ENCODE assay signal across 25 cellular contexts in genomic region chr6:137475103-137475502, GRCh38. TPM values are rescaled to one million over a fixed set of nuclear protein-coding genes. Genes with fewer than 3 reads are reported as not detected.
DNase-seq lines count a peak whose midpoint lies in the region; FAIRE-seq and TF ChIP-seq lines count a peak whose summit lies in the region.
"Had no signal": no experiment of that assay in that cellular context is flagged by ENCODE, and none has a peak within 500 bp of the region (broad histone marks: within the 10 kb centered on the region; RNA-seq: fewer than 3 reads in every experiment).

No MANE protein-coding gene starts in this region.

- H3K27ac ChIP-seq in keratinocyte (ENCODE audit: control insufficient read depth, insufficient read depth, low read length) = no peak overlapping the region
- H3K27ac ChIP-seq: BLaER1, colonic mucosa, KMS-11, ovary, SJCRH30, skin epidermis had no signal

- TF ChIP-seq CTCF in D721Med (IDR thresholded peaks at IDR 0.05; ENCODE audit: insufficient read depth, missing control alignments) (peak; percentile 0), keratinocyte (optimal IDR thresholded peaks at IDR 0.05 in 1 of 3, IDR thresholded peaks at IDR 0.05 in 1 of 3, conservative IDR thresholded peaks at IDR 0.05 in 1 of 3; ENCODE audit: extremely low read depth in 1 of 3, insufficient read depth in 2 of 3, low read length in 3 of 3) (peak in 2 of 3 experiments; percentile 2 to 8)

- no peak for DNase-seq in D721Med (ENCODE audit: insufficient read length, low spot score)
- peak; percentile 24 for DNase-seq in HEK293T (ENCODE audit: extremely low spot score)
- DNase-seq in SK-MEL-5 (ENCODE audit: low read depth, low spot score) = peak; percentile 33
- no peak for DNase-seq in keratinocyte (ENCODE audit: low read depth, low spot score)
- no peak for DNase-seq in retina
- DNase-seq in cerebellum (ENCODE audit: low spot score) = no peak
- no peak for DNase-seq in pons (ENCODE audit: low spot score)
- DNase-seq in HAP-1 (ENCODE audit: low spot score in 2 of 2) = no peak
- DNase-seq: activated CD4-positive, alpha-beta T cell treated with anti-CD3 and anti-CD28 coated beads for 48 hours; colonic mucosa; DMS 273 treated with DMSO at 0.1 percent for 48 hours; foreskin fibroblast; naive B cell; NCI-H1105; NCI-H2107; NCI-H524; ovary; SJCRH30; stimulated activated CD4-positive, alpha-beta T cell treated with anti-CD3 and anti-CD28 coated beads, Interleukin-4, amount 100 ng/mL, for 24 hours had no signal

- H3K36me3 ChIP-seq in keratinocyte (ENCODE audit: control insufficient read depth in 2 of 2, extremely low read depth in 1 of 2, insufficient read depth in 2 of 2, low read length in 2 of 2) (no peaks in the 10 kb centered on the region), HAP-1 (replicated peaks) (no peaks in the 10 kb centered on the region)
- H3K36me3 ChIP-seq: BLaER1, colonic mucosa, ovary, SJCRH30 had no signal

- H3K79me2 ChIP-seq in keratinocyte (ENCODE audit: control insufficient read depth, insufficient read depth, low read length) = no peaks in the 10 kb centered on the region

- H3K4me3 ChIP-seq in keratinocyte (ENCODE audit: control insufficient read depth in 2 of 3, extremely low read depth in 1 of 3, insufficient read depth in 2 of 3, low read depth in 1 of 3, low read length in 3 of 3) (no peak overlapping the region), HAP-1 (no peak overlapping the region)
- H3K4me3 ChIP-seq: BLaER1, colonic mucosa, ovary, SJCRH30, skin epidermis had no signal

- H3K4me1 ChIP-seq in keratinocyte (ENCODE audit: control insufficient read depth, extremely low read depth, insufficient read depth, low read length) (no peaks in the 10 kb centered on the region), HAP-1 (peaks cover 20% of the 10 kb centered on the region)
- H3K4me1 ChIP-seq: BLaER1, colonic mucosa, SJCRH30 had no signal

- H3K9ac ChIP-seq in keratinocyte (ENCODE audit: control insufficient read depth, extremely low read depth, insufficient read depth, low read length) = no peak overlapping the region
- H3K9ac ChIP-seq: BLaER1, KMS-11 had no signal

- no peak overlapping the region for H2AFZ ChIP-seq in keratinocyte (ENCODE audit: control insufficient read depth, low read length)

- no peak overlapping the region for H3K4me2 ChIP-seq in keratinocyte (ENCODE audit: control insufficient read depth, extremely low read depth, insufficient read depth, low read depth, low read length)
- H3K4me2 ChIP-seq: BLaER1, KMS-11 had no signal

- in situ Hi-C loops in SK-MEL-5 (cut with HindIII; ENCODE audit: low pct_unique_long_range_greater_than_20kb, low sequenced_read_pairs) = no loop called here
- in situ Hi-C loops in HAP-1 (cut with MboI; ENCODE audit: low sequenced_read_pairs) = no loop called here

- FAIRE-seq in D721Med (lab: Jason Lieb, UNC) (no peak), keratinocyte (lab: Jason Lieb, UNC) (no peak)
- FAIRE-seq: astrocyte, endometrium had no signal

- no peaks in the 10 kb centered on the region for H3K9me1 ChIP-seq in keratinocyte (ENCODE audit: control insufficient read depth, extremely low read depth, insufficient read depth, low read length)

- H3K9me3 ChIP-seq in keratinocyte (ENCODE audit: control insufficient read depth, low read depth, low read length) (no peaks in the 10 kb centered on the region), HAP-1 (no peaks in the 10 kb centered on the region)
- H3K9me3 ChIP-seq: BLaER1, colonic mucosa, ovary, SJCRH30 had no signal

- dilution Hi-C loops in keratinocyte (cut with MboI; ENCODE audit: extremely low pct_ligation_motif_present, low sequenced_read_pairs) = no loop called here

- CTCF ChIA-PET in HEK293T (lab: Yijun Ruan, JAX) = no interaction called here

- no peaks in the 10 kb centered on the region for H4K20me1 ChIP-seq in keratinocyte (ENCODE audit: control insufficient read depth, extremely low read depth, insufficient read depth, low read length)
- H4K20me1 ChIP-seq: BLaER1 had no signal

- POLR2A ChIA-PET in HEK293T (lab: Yijun Ruan, JAX) = no interaction called here

- peaks cover 8% of the 10 kb centered on the region for H3K27me3 ChIP-seq in keratinocyte (ENCODE audit: control insufficient read depth, extremely low read depth, insufficient read depth, low read length)
- H3K27me3 ChIP-seq in HAP-1 (ENCODE audit: low read depth) = no peaks in the 10 kb centered on the region
- H3K27me3 ChIP-seq: BLaER1, colonic mucosa, ovary, SJCRH30 had no signal

TF ChIP-seq in HEK293T, 16 proteins besides CTCF, POLR2A, EP300 and RAD21:
- TF ChIP-seq SUZ12 (IDR thresholded peaks at IDR 0.05) = no peak
- TF ChIP-seq PKNOX1 (IDR thresholded peaks at IDR 0.05) = no peak
- TF ChIP-seq FOXM1 (IDR thresholded peaks at IDR 0.05; ENCODE audit: borderline replicate concordance) = no peak

RNA-seq across cellular contexts. Expression of gene OLIG3, which starts 19.1 kb away (rescaled TPM):
- total RNA-seq in SK-MEL-5 (2014; rRNA removed; shearing (Covaris generic)) = not detected in 2 replicates
- not detected in 2 replicates for polyA plus RNA-seq in SK-MEL-5 (2015; cell fraction: cytosol; rRNA removed)
- not detected in 2 replicates for polyA plus RNA-seq in SK-MEL-5 (2015; cell fraction: nucleus; rRNA removed)
- not detected in 3 replicates for polyA plus RNA-seq in keratinocyte
- not detected for polyA plus RNA-seq in keratinocyte (2011; ENCODE audit: low read depth)
- polyA plus RNA-seq in keratinocyte (2011; cell fraction: cytosol; rRNA removed) = not detected in 2 replicates
- not detected in 2 replicates for polyA plus RNA-seq in keratinocyte (2011; cell fraction: nucleus; rRNA removed)
- not detected in 2 replicates for polyA plus RNA-seq in keratinocyte (2012; ENCODE audit: low replicate concordance)
- not detected in 3 replicates for polyA minus RNA-seq in keratinocyte
- not detected for polyA minus RNA-seq in keratinocyte (2011; cell fraction: cytosol; rRNA and poly(A)+ RNA removed)
- not detected in 2 replicates for polyA minus RNA-seq in keratinocyte (2011; cell fraction: nucleus; rRNA and poly(A)+ RNA removed)
- 1.2 TPM for total RNA-seq in cerebellum
- total RNA-seq: colonic mucosa, kidney epithelial cell, ovary, SJCRH30 had no signal
- polyA plus RNA-seq: ovary had no signal

Comparison
In these comparisons a context has a peak if more than half of its experiments do, and no peak if none do; other contexts are left out.
1. DNase-seq: peak in HEK293T (single experiment) and SK-MEL-5 (single experiment); none in D721Med (single experiment), keratinocyte (single experiment), retina (single experiment), cerebellum (single experiment), pons (single experiment) and HAP-1 (0 of 2).